In the genomic region with DNA sequence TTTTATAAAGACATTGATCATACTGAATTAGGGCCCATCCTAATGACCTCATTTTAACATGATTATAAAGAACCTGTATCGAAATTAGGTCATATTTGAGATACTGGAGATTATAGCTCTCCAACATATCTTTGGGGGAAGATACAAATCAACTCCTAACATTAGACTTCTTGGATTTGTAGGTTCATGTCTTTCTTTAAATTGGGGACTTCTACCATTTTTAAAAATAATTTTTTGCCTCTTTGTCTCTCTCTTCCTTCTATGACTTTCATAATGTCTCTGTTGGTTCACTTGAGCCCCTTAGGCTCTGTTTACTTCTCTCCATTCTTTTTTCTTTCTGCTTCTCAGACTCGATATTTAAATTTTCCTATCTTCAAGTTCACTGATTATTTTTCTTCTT, we compare ENCODE assay signal across 8 cellular contexts. TPM values are rescaled to one million over a fixed set of nuclear protein-coding genes. Genes with fewer than 3 reads are reported as not detected.
"Had no signal": no experiment of that assay in that cellular context is flagged by ENCODE, and none has a peak within 500 bp of the region (broad histone marks: within the 10 kb centered on the region; RNA-seq: fewer than 3 reads in every experiment).

No MANE protein-coding gene starts in this region.

- H3K4me3 ChIP-seq: K562 had no signal

- H3K27ac Mint-ChIP-seq: IgD-negative memory B cell had no signal

- DNase-seq: IMR-90, KBM-7, KG1 had no signal

- H3K27ac ChIP-seq: HL-60 had no signal

- H3K36me3 Mint-ChIP-seq: IgD-negative memory B cell had no signal

RNA-seq across cellular contexts. Expression of a gene that starts 57.2 kb away (rescaled TPM):
- total RNA-seq: HepG2, HT-29 had no signal
